ENCODE assay signal across 16 cellular contexts in the genomic region with DNA sequence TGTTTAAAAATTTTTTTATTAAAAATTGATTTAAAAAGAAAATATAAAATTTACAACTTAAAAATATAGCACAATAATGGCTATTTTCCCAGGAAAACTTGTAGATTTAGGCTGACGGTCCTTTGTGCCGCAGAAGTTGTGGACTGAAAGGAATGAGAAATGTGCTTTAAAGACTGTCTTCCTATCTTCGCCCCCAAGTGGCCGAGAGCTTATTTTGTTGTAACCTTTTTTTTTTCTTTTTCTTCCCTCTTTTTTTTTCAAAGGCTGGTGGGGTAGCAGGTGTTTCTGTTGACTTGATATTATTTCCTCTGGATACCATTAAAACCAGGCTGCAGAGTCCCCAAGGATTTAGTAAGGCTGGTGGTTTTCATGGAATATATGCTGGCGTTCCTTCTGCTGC. TPM values are rescaled to one million over a fixed set of nuclear protein-coding genes. Genes with fewer than 3 reads are reported as not detected.
A peak's percentile ranks its signal among the peaks of the same experiment; 100 is the strongest.
DNase-seq lines count a peak whose midpoint lies in the region; ATAC-seq and TF ChIP-seq lines count a peak whose summit lies in the region.
"Had no signal": no experiment of that assay in that cellular context is flagged by ENCODE, and none has a peak within 500 bp of the region (broad histone marks: within the 10 kb centered on the region; RNA-seq: fewer than 3 reads in every experiment).

No MANE protein-coding gene starts in this region.

- peaks cover 25% of the 10 kb centered on the region for H3K36me3 Mint-ChIP-seq in HFFc6 (ENCODE audit: low read depth)

- H3K9me3 ChIP-seq in WERI-Rb-1 (ENCODE audit: severe bottlenecking): no peaks in the 10 kb centered on the region

- H3K4me1 Mint-ChIP-seq in HFFc6 (ENCODE audit: low read depth): peaks cover 7% of the 10 kb centered on the region; the same call in 1 of the 2 replicates
- H3K4me1 Mint-ChIP-seq: mesothelial cell of epicardium had no signal

- peak; percentile 40 for DNase-seq in D341Med (ENCODE audit: low spot score)
- no peak for DNase-seq in HFFc6
- no peak for DNase-seq in WERI-Rb-1
- DNase-seq in iPS-NIHi11 (ENCODE audit: low spot score): peak; percentile 50
- no peak for DNase-seq in activated effector memory CD4-positive, alpha-beta T cell treated with anti-CD3 and anti-CD28 coated beads, Interleukin-2, amount 50 U/mL, for 16 hours
- DNase-seq in stimulated activated CD8-positive, alpha-beta memory T cell treated with anti-CD3 and anti-CD28 coated beads, Interleukin-4, amount 100 ng/mL, for 48 hours: no peak
- DNase-seq in activated CD4-positive, alpha-beta T cell treated with anti-CD3 and anti-CD28 coated beads, Interleukin-2, amount 50 U/mL, for 4 hours: no peak
- DNase-seq: activated CD4-positive, alpha-beta T cell treated with anti-CD3 and anti-CD28 coated beads, Interleukin-2, amount 50 U/mL, for 48 hours; dorsolateral prefrontal cortex; heart left ventricle; NCI-H446 had no signal

- H3K9me3 Mint-ChIP-seq in HFFc6: peaks cover 17% of the 10 kb centered on the region

- H3K27ac ChIP-seq in WERI-Rb-1: no peak overlapping the region
- H3K27ac ChIP-seq: dorsolateral prefrontal cortex, heart left ventricle, right atrium auricular region had no signal

- H3K27ac Mint-ChIP-seq in HFFc6: no peak overlapping the region
- H3K27ac Mint-ChIP-seq: activated naive CD4-positive, alpha-beta T cell treated with anti-CD3 and anti-CD28 coated beads, Interleukin-2, amount 50 U/mL, for 72 hours; IgD-negative memory B cell; mesothelial cell of epicardium had no signal

- no peaks in the 10 kb centered on the region for H3K27me3 Mint-ChIP-seq in HFFc6 (ENCODE audit: insufficient read depth)
- H3K27me3 Mint-ChIP-seq: IgD-negative memory B cell had no signal

- no peaks in the 10 kb centered on the region; the same call in 1 of the 2 replicates for H3K36me3 ChIP-seq in WERI-Rb-1
- H3K36me3 ChIP-seq: right atrium auricular region had no signal

- H3K4me3 Mint-ChIP-seq in HFFc6: no peak overlapping the region
- H3K4me3 Mint-ChIP-seq: IgD-negative memory B cell, mesothelial cell of epicardium had no signal

- no peak for ATAC-seq in GM21717 (IDR thresholded peaks at IDR 0.05; ENCODE audit: unreplicated experiment)
- ATAC-seq: activated naive CD4-positive, alpha-beta T cell treated with anti-CD3 and anti-CD28 coated beads, Interleukin-2, amount 50 U/mL, for 72 hours; heart left ventricle had no signal

- TF ChIP-seq CTCF in HFFc6 (IDR thresholded peaks at IDR 0.05): peak; percentile 54
- peak; percentile 6; the same call in 1 of the 2 replicates for TF ChIP-seq CTCF in WERI-Rb-1 (IDR thresholded peaks at IDR 0.05; ENCODE audit: low read depth, low read length)

- no peak overlapping the region for H3K4me3 ChIP-seq in WERI-Rb-1 (ENCODE audit: low read depth, low read length)
- H3K4me3 ChIP-seq: dorsolateral prefrontal cortex, heart left ventricle, right atrium auricular region had no signal

- H3K27me3 ChIP-seq in WERI-Rb-1 (ENCODE audit: insufficient read depth, low read depth, severe bottlenecking): no peaks in the 10 kb centered on the region
- H3K27me3 ChIP-seq: dorsolateral prefrontal cortex, heart left ventricle, right atrium auricular region had no signal

RNA-seq across cellular contexts. Expression of gene SLC25A26, which starts 15.5 kb away (rescaled TPM):
- total RNA-seq in HFFc6 (2021; fragmentation: NEBNext Ultra II Directional; extraction: Animal tissue kit (Norgen Biotek cat#: 25700)): 10 to 100 TPM; 12.8 to 16.3 (median 13.6) TPM

Comparison
In these comparisons a context has a peak if more than half of its experiments do, and no peak if none do; other contexts are left out.
1. DNase-seq: peak in D341Med (single experiment) and iPS-NIHi11 (single experiment); none in HFFc6 (single experiment), WERI-Rb-1 (single experiment), activated effector memory CD4-positive, alpha-beta T cell treated with anti-CD3 and anti-CD28 coated beads, Interleukin-2, amount 50 U/mL, for 16 hours (single experiment), stimulated activated CD8-positive, alpha-beta memory T cell treated with anti-CD3 and anti-CD28 coated beads, Interleukin-4, amount 100 ng/mL, for 48 hours (single experiment) and activated CD4-positive, alpha-beta T cell treated with anti-CD3 and anti-CD28 coated beads, Interleukin-2, amount 50 U/mL, for 4 hours (0 of 2).